8 cellular contexts compared by ENCODE assay signal in genomic region chr12:96315741-96316481, GRCh38.
DNase-seq lines count a peak whose midpoint lies in the region; ATAC-seq and TF ChIP-seq lines count a peak whose summit lies in the region.
"Not testable (repeated sequence)": the region's sequence is repeated elsewhere in the genome, so short reads cannot be mapped to it uniquely, and the experiment has no call there.

No MANE protein-coding gene starts in this region.

- peak overlapping the region; percentile 89 for H3K27ac Mint-ChIP-seq in activated T-cell treated with anti-CD3 and anti-CD28 coated beads, Interleukin-2, amount 50 U/mL, for 72 hours
- peak overlapping the region; percentile 30 for H3K27ac Mint-ChIP-seq in dendritic cell treated with granulocyte-macrophage colony-stimulating factor and Interleukin-4, amounts not matched to agents 40 ng/mL and 50 ng/mL, for 4 days
- peak overlapping the region; percentile 98 for H3K27ac Mint-ChIP-seq in neural progenitor cell

- peak overlapping the region; percentile 59 for H3K4me2 ChIP-seq in neural progenitor cell

- 59% methylated on average over 28 of the region's 33 CpGs; no CpG with 5 or more reads in 1 of the 2 donors for WGBS in transverse colon (ENCODE audit: low coverage in 1 of 2), 2 donors

- not testable (repeated sequence) for H3F3A ChIP-seq in neural progenitor cell (ENCODE audit: low read depth)

- intact Hi-C loops in dendritic cell treated with granulocyte-macrophage colony-stimulating factor and Interleukin-4, amounts not matched to agents 40 ng/mL and 50 ng/mL, for 4 days (cut with micrococcal nuclease); transverse colon (cut with DNase I; ENCODE audit: low total_unique reads): not testable (repeated sequence)

- H3K4me1 Mint-ChIP-seq in activated T-cell treated with anti-CD3 and anti-CD28 coated beads, Interleukin-2, amount 50 U/mL, for 72 hours (ENCODE audit: low read depth), result peaks cover 14% of the 10 kb centered on the region
- not testable (repeated sequence) for H3K4me1 Mint-ChIP-seq in dendritic cell treated with granulocyte-macrophage colony-stimulating factor and Interleukin-4, amounts not matched to agents 40 ng/mL and 50 ng/mL, for 4 days (ENCODE audit: low read depth); neural progenitor cell

- TF ChIP-seq POLR2A in transverse colon (IDR thresholded peaks at IDR 0.05), result not testable (repeated sequence)

- not testable (repeated sequence) for H4K20me1 ChIP-seq in neural progenitor cell (ENCODE audit: low read depth)

- ATAC-seq in activated T-cell treated with anti-CD3 and anti-CD28 coated beads, Interleukin-2, amount 50 U/mL, for 72 hours (replicated peaks in 1 of 2), result peak; percentile 49 to 57

- not testable (repeated sequence) for TF ChIP-seq CTCF in neural progenitor cell (IDR thresholded peaks at IDR 0.05)
- peak in 1 of 5 experiments; percentile 36 for TF ChIP-seq CTCF in transverse colon (IDR thresholded peaks at IDR 0.05)

- not testable (repeated sequence) for H3K27ac ChIP-seq in SJSA1
- H3K27ac ChIP-seq in neural progenitor cell (peak overlapping the region; percentile 35), transverse colon (peak overlapping the region; percentile 73 to 78 (median 74))

- H2AFZ ChIP-seq in neural progenitor cell (replicated peaks), result peak overlapping the region; percentile 82

- not testable (repeated sequence) for H3K4me3 ChIP-seq in SJSA1
- H3K4me3 ChIP-seq in iPS-15b (ENCODE audit: low read depth, low read length) (peak overlapping the region; percentile 42), neural progenitor cell (peak overlapping the region; percentile 62), transverse colon (peak overlapping the region in 3 of 4 donors; percentile 30 to 52 (median 38))

- not testable (repeated sequence) for TF ChIP-seq EP300 in transverse colon (IDR thresholded peaks at IDR 0.05; ENCODE audit: low read depth)

- H3K27me3 ChIP-seq in SJSA1 (replicated peaks); iPS-15b (ENCODE audit: control insufficient read depth, insufficient read depth, low read length); neural progenitor cell; transverse colon: not testable (repeated sequence)

- not testable (repeated sequence) for H3K27me3 Mint-ChIP-seq in activated T-cell treated with anti-CD3 and anti-CD28 coated beads, Interleukin-2, amount 50 U/mL, for 72 hours (ENCODE audit: low read depth); dendritic cell treated with granulocyte-macrophage colony-stimulating factor and Interleukin-4, amounts not matched to agents 40 ng/mL and 50 ng/mL, for 4 days; neural progenitor cell (ENCODE audit: insufficient read depth, low read depth)

- H3K79me2 ChIP-seq in neural progenitor cell (ENCODE audit: low read depth), result peaks cover 26% of the 10 kb centered on the region

- H3K4me3 Mint-ChIP-seq in activated T-cell treated with anti-CD3 and anti-CD28 coated beads, Interleukin-2, amount 50 U/mL, for 72 hours, result peak overlapping the region; percentile 76 to 96
- peak overlapping the region; percentile 76 for H3K4me3 Mint-ChIP-seq in dendritic cell treated with granulocyte-macrophage colony-stimulating factor and Interleukin-4, amounts not matched to agents 40 ng/mL and 50 ng/mL, for 4 days
- H3K4me3 Mint-ChIP-seq in neural progenitor cell, result peak overlapping the region; percentile 90

- not testable (repeated sequence) for H3K9me3 Mint-ChIP-seq in activated T-cell treated with anti-CD3 and anti-CD28 coated beads, Interleukin-2, amount 50 U/mL, for 72 hours; dendritic cell treated with granulocyte-macrophage colony-stimulating factor and Interleukin-4, amounts not matched to agents 40 ng/mL and 50 ng/mL, for 4 days; neural progenitor cell

- DNase-seq in ELF-1 (ENCODE audit: low read depth, low spot score), result peak; percentile 37
- peak; percentile 44 for DNase-seq in NCI-H1105 (lab: John Stamatoyannopoulos, UW)
- DNase-seq in SJSA1 (ENCODE audit: low read depth in 1 of 2, low spot score in 2 of 2), result peak; percentile 56 to 72
- DNase-seq in activated T-cell treated with anti-CD3 and anti-CD28 coated beads, Interleukin-2, amount 50 U/mL, for 72 hours, result peak in 1 of 2 donors; percentile 9
- DNase-seq in neural progenitor cell (ENCODE audit: low spot score), result peak; percentile 3
- peak; percentile 26 for DNase-seq in transverse colon

- H3K9me3 ChIP-seq in SJSA1 (replicated peaks); iPS-15b (ENCODE audit: control insufficient read depth, insufficient read depth, low read length); neural progenitor cell (ENCODE audit: low read depth); transverse colon: not testable (repeated sequence)

- H3K36me3 Mint-ChIP-seq in activated T-cell treated with anti-CD3 and anti-CD28 coated beads, Interleukin-2, amount 50 U/mL, for 72 hours (ENCODE audit: insufficient read depth in 2 of 2); dendritic cell treated with granulocyte-macrophage colony-stimulating factor and Interleukin-4, amounts not matched to agents 40 ng/mL and 50 ng/mL, for 4 days (ENCODE audit: low read depth); neural progenitor cell: not testable (repeated sequence)

- in situ Hi-C loops in transverse colon (cut with MboI; ENCODE audit: low pct_ligation_motif_present in 1 of 4, low pct_unique_long_range_greater_than_20kb in 1 of 4, low sequenced_read_pairs in 3 of 4), result not testable (repeated sequence)

- not testable (repeated sequence) for H3K4me1 ChIP-seq in SJSA1 (replicated peaks); iPS-15b (ENCODE audit: control insufficient read depth, insufficient read depth, low read length); neural progenitor cell; transverse colon

- H3K9ac ChIP-seq in iPS-15b (ENCODE audit: low read depth, low read length), result peak overlapping the region; percentile 57
- not testable (repeated sequence) for H3K9ac ChIP-seq in neural progenitor cell

- H3K36me3 ChIP-seq in SJSA1; iPS-15b (ENCODE audit: control insufficient read depth, insufficient read depth, low read length); transverse colon: not testable (repeated sequence)
- H3K36me3 ChIP-seq in neural progenitor cell, result peaks cover 15% of the 10 kb centered on the region

Comparison
In these comparisons a context has a peak if more than half of its experiments do, and no peak if none do; other contexts are left out.
1. H3K27ac Mint-ChIP-seq: peak in every context shown above with its lines; median percentile 98 in neural progenitor cell; 89 in activated T-cell treated with anti-CD3 and anti-CD28 coated beads, Interleukin-2, amount 50 U/mL, for 72 hours; 30 in dendritic cell treated with granulocyte-macrophage colony-stimulating factor and Interleukin-4, amounts not matched to agents 40 ng/mL and 50 ng/mL, for 4 days.